Comparison of ENCODE assay signal across 16 cellular contexts in genomic region chr10:110447886-110448285, GRCh38. TPM values are rescaled to one million over a fixed set of nuclear protein-coding genes. Genes with fewer than 3 reads are reported as not detected.
A peak's percentile ranks its signal among the peaks of the same experiment; 100 is the strongest.
DNase-seq lines count a peak whose midpoint lies in the region; TF ChIP-seq lines count a peak whose summit lies in the region.
"Had no signal": no experiment of that assay in that cellular context is flagged by ENCODE, and none has a peak within 500 bp of the region (broad histone marks: within the 10 kb centered on the region; RNA-seq: fewer than 3 reads in every experiment).

No MANE protein-coding gene starts in this region.

- CTCF ChIA-PET in AG04450 (lab: Charles Lee): interaction anchor here (1.1 kb wide), 1 partner anchor 93 kb away, joined by 5 read pairs; no protein-coding TSS in a partner anchor

- POLR2A ChIA-PET in AG04450 (lab: Yijun Ruan, JAX): interaction anchor here (0.8 kb wide), 1 partner anchor 39 kb away, joined by 3 read pairs; no protein-coding TSS in a partner anchor

- DNase-seq in AG04450 (ENCODE audit: low read depth, low spot score) (no peak), HL-60 (ENCODE audit: low read depth in 1 of 2, low spot score in 1 of 2) (no peak), adipocyte (ENCODE audit: low read depth) (no peak), mesenteric fat pad (ENCODE audit: low spot score) (peak; percentile 5), putamen (ENCODE audit: low spot score) (no peak), SKM-1 treated with dmso at 0.1 percent for 144 hours (lab: John Stamatoyannopoulos, UW; ENCODE audit: unreplicated experiment) (no peak), superior temporal gyrus (ENCODE audit: extremely low spot score) (no peak)
- DNase-seq in stimulated activated CD4-positive, alpha-beta T cell treated with anti-CD3 and anti-CD28 coated beads, Interleukin-15, amount 100 ng/mL, for 24 hours: no peak
- DNase-seq: activated CD4-positive, alpha-beta memory T cell treated with anti-CD3 and anti-CD28 coated beads, Interleukin-2, amount 10 ng/mL, durations not matched to agents 7 days and 5 days; activated naive CD8-positive, alpha-beta T cell treated with anti-CD3 and anti-CD28 coated beads, Interleukin-2, amount 50 U/mL, for 24 hours; NCI-H2029; NCI-H526; nephron progenitor cell; stimulated activated CD4-positive, alpha-beta T cell treated with anti-CD3 and anti-CD28 coated beads, Interleukin-1b, Interleukin-23, amount 100 ng/mL, for 48 hours had no signal

- H3K4me3 ChIP-seq in AG04450 (ENCODE audit: low read depth, low read length) (no peak overlapping the region), HL-60 (replicated peaks; ENCODE audit: insufficient read depth, low read length) (no peak overlapping the region), adipocyte (ENCODE audit: low read length) (no peak overlapping the region)
- H3K4me3 ChIP-seq: GM23338, lung had no signal

- H3K27ac ChIP-seq in AG04450 (ENCODE audit: low read depth, low read length) (peak overlapping the region; percentile 78), HL-60 (replicated peaks) (peak overlapping the region; percentile 61)

- peaks cover 12% of the 10 kb centered on the region for H3K4me1 ChIP-seq in adipocyte (ENCODE audit: control insufficient read depth, insufficient read depth, low read length)

- H3K27me3 ChIP-seq in AG04450 (ENCODE audit: control insufficient read depth, insufficient read depth, low read length) (no peaks in the 10 kb centered on the region), HL-60 (ENCODE audit: insufficient read depth, poor library complexity, severe bottlenecking) (no peaks in the 10 kb centered on the region), adipocyte (replicated peaks; ENCODE audit: control insufficient read depth, insufficient read depth, low read length) (no peaks in the 10 kb centered on the region)

- peak overlapping the region; percentile 33 for H3K9ac ChIP-seq in adipocyte (ENCODE audit: low read length)

- H3K9me3 ChIP-seq in AG04450 (ENCODE audit: control insufficient read depth, insufficient read depth, low read length) (no peaks in the 10 kb centered on the region), adipocyte (ENCODE audit: control insufficient read depth, low read length) (no peaks in the 10 kb centered on the region)

- TF ChIP-seq CTCF in AG04450 (IDR thresholded peaks at IDR 0.05; ENCODE audit: low read depth, low read length) (no peak), HL-60 (IDR thresholded peaks at IDR 0.05; ENCODE audit: insufficient read depth, low read length) (no peak)

- H3K36me3 ChIP-seq in adipocyte (ENCODE audit: control insufficient read depth, insufficient read depth, low read length, severe bottlenecking): no peaks in the 10 kb centered on the region

RNA-seq across cellular contexts. Expression of gene DUSP5, which starts 49.8 kb away (rescaled TPM):
- 35.7 and 39.6 TPM in 2 replicates for polyA plus RNA-seq in AG04450 (2011; rRNA removed)
- 93.1 and 158 TPM in 2 replicates for polyA minus RNA-seq in AG04450 (2011; rRNA and poly(A)+ RNA removed)
- 32.4 TPM for total RNA-seq in mesenteric fat pad
